In the genomic region with DNA sequence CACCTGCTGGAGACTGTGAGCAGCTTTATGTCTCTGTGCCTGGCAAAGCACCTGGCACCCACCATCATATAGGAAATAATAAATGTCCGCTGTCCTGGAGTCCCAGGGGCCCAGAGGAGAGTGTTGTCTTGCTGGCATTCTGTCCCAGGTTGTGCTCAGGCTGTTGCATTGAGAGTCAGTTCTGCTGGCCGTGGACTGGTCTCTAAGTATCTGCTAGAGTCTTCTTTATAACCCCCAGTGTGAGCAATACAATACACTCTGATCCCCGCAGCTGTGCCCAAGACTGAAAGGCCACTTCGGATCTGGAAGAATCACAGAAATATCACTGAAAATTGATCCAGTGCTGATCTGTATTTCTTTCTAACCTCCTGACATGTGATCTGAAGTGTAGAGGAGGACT, we compare ENCODE assay signal across 9 cellular contexts. TPM values are rescaled to one million over a fixed set of nuclear protein-coding genes. Genes with fewer than 3 reads are reported as not detected.
A peak's percentile ranks its signal among the peaks of the same experiment; 100 is the strongest.
DNase-seq lines count a peak whose midpoint lies in the region; ATAC-seq and TF ChIP-seq lines count a peak whose summit lies in the region.
"Had no signal": no experiment of that assay in that cellular context is flagged by ENCODE, and none has a peak within 500 bp of the region (broad histone marks: within the 10 kb centered on the region; RNA-seq: fewer than 3 reads in every experiment).

No MANE protein-coding gene starts in this region.

- no peak overlapping the region for H3K4me3 Mint-ChIP-seq in activated CD4-positive, alpha-beta memory T cell treated with anti-CD3 and anti-CD28 coated beads, Interleukin-2, amount 10 ng/mL, durations not matched to agents 7 days and 5 days

- POLR2A ChIA-PET in activated CD4-positive, alpha-beta memory T cell treated with anti-CD3 and anti-CD28 coated beads, Interleukin-2, amount 10 ng/mL, durations not matched to agents 7 days and 5 days (lab: Charles Lee): interaction anchor here (0.8 to 3.5 kb wide), 7 partner anchors 8 to 137 kb away, joined by 3 to 26 read pairs (median 6); partner anchors contain the start of genes HINT3 and NCOA7

- peaks cover 15% of the 10 kb centered on the region for H3K36me3 ChIP-seq in HUES48 (ENCODE audit: control insufficient read depth, insufficient read depth, low read length)
- peaks cover 8 to 36% (median 19%) of the 10 kb centered on the region in 3 donors for H3K36me3 ChIP-seq in skeletal muscle tissue (ENCODE audit: control insufficient read depth in 3 of 3, insufficient read depth in 3 of 3, low read length in 3 of 3)

- H3K4me3 ChIP-seq in HUES48 (ENCODE audit: low read depth, low read length): no peak overlapping the region
- H3K4me3 ChIP-seq in right cardiac atrium (ENCODE audit: low read length): no peak overlapping the region
- H3K4me3 ChIP-seq in skeletal muscle tissue (ENCODE audit: low read length in 3 of 3): peak overlapping the region in 1 of 3 donors; percentile 39

- no peak for DNase-seq in activated CD4-positive, alpha-beta memory T cell treated with anti-CD3 and anti-CD28 coated beads, Interleukin-2, amount 10 ng/mL, durations not matched to agents 7 days and 5 days
- no peak for DNase-seq in right cardiac atrium
- DNase-seq in stimulated activated naive CD4-positive, alpha-beta T cell (lab: John Stamatoyannopoulos, UW): no peak
- DNase-seq: anterior cingulate cortex had no signal

- peaks cover 68% of the 10 kb centered on the region for H3K36me3 Mint-ChIP-seq in activated CD4-positive, alpha-beta memory T cell treated with anti-CD3 and anti-CD28 coated beads, Interleukin-2, amount 10 ng/mL, durations not matched to agents 7 days and 5 days (ENCODE audit: low read depth)

- CTCF ChIA-PET in activated CD4-positive, alpha-beta memory T cell treated with anti-CD3 and anti-CD28 coated beads, Interleukin-2, amount 10 ng/mL, durations not matched to agents 7 days and 5 days (lab: Charles Lee): interaction anchor here (0.6 to 3.9 kb wide), 8 partner anchors 11 to 127 kb away, joined by 3 to 36 read pairs (median 4); partner anchors contain the start of genes HINT3 and NCOA7

- H3K27ac Mint-ChIP-seq in activated CD4-positive, alpha-beta memory T cell treated with anti-CD3 and anti-CD28 coated beads, Interleukin-2, amount 10 ng/mL, durations not matched to agents 7 days and 5 days: peak overlapping the region; percentile 82

- H3K9me3 ChIP-seq in HUES48 (ENCODE audit: control insufficient read depth, insufficient read depth, low read length) (no peaks in the 10 kb centered on the region), right cardiac atrium (ENCODE audit: control insufficient read depth, low read length) (no peaks in the 10 kb centered on the region), skeletal muscle tissue (ENCODE audit: control insufficient read depth in 3 of 3, low read length in 3 of 3) (no peaks in the 10 kb centered on the region)

- H3K27me3 ChIP-seq in HUES48 (ENCODE audit: control insufficient read depth, insufficient read depth, low read length) (no peaks in the 10 kb centered on the region), right cardiac atrium (ENCODE audit: control insufficient read depth, insufficient read depth) (no peaks in the 10 kb centered on the region), skeletal muscle tissue (ENCODE audit: control insufficient read depth in 3 of 3, insufficient read depth in 3 of 3, low read length in 3 of 3) (no peaks in the 10 kb centered on the region)

- TF ChIP-seq POLR2A in GM18505 (IDR thresholded peaks at IDR 0.05; ENCODE audit: borderline replicate concordance, extremely low read depth, insufficient read depth, insufficient read length): no peak

- no peaks in the 10 kb centered on the region for H3K9me3 Mint-ChIP-seq in activated CD4-positive, alpha-beta memory T cell treated with anti-CD3 and anti-CD28 coated beads, Interleukin-2, amount 10 ng/mL, durations not matched to agents 7 days and 5 days

- H3K4me1 Mint-ChIP-seq in activated CD4-positive, alpha-beta memory T cell treated with anti-CD3 and anti-CD28 coated beads, Interleukin-2, amount 10 ng/mL, durations not matched to agents 7 days and 5 days: peaks cover 39% of the 10 kb centered on the region

- H3K9ac ChIP-seq in HUES48 (ENCODE audit: low read depth, low read length) (no peak overlapping the region), skeletal muscle tissue (ENCODE audit: low read depth in 1 of 3, low read length in 3 of 3) (peak overlapping the region in 1 of 3 donors; percentile 57)

- intact Hi-C loops in right cardiac atrium (cut with DNase I): no loop called here

- peak; percentile 12 to 32 for ATAC-seq in right cardiac atrium
- no peak for ATAC-seq in GM18511 (IDR thresholded peaks at IDR 0.05; ENCODE audit: unreplicated experiment)
- no peak for ATAC-seq in GM18505 (IDR thresholded peaks at IDR 0.05; ENCODE audit: unreplicated experiment)
- no peak for ATAC-seq in HG03521 (IDR thresholded peaks at IDR 0.05; ENCODE audit: unreplicated experiment)

- H3K27ac ChIP-seq in HUES48 (ENCODE audit: low read depth, low read length): peak overlapping the region; percentile 37
- peak overlapping the region; percentile 23 for H3K27ac ChIP-seq in right cardiac atrium (ENCODE audit: low read length)
- peak overlapping the region; percentile 81 for H3K27ac ChIP-seq in skeletal muscle tissue (ENCODE audit: low read depth, low read length)

- WGBS in right cardiac atrium: 68% methylated on average over 4 of the region's 4 CpGs

- H3K4me1 ChIP-seq in HUES48 (ENCODE audit: control insufficient read depth, insufficient read depth, low read length) (peaks cover 23% of the 10 kb centered on the region), right cardiac atrium (ENCODE audit: control insufficient read depth, insufficient read depth, low read length) (no peaks in the 10 kb centered on the region), skeletal muscle tissue (ENCODE audit: control insufficient read depth in 3 of 3, insufficient read depth in 3 of 3, low read length in 3 of 3) (peaks cover 2 to 15% (median 6%) of the 10 kb centered on the region in 3 donors)

- H3K27me3 Mint-ChIP-seq in activated CD4-positive, alpha-beta memory T cell treated with anti-CD3 and anti-CD28 coated beads, Interleukin-2, amount 10 ng/mL, durations not matched to agents 7 days and 5 days: no peaks in the 10 kb centered on the region

RNA-seq across cellular contexts. Expression of gene HINT3, which starts 38.3 kb away (rescaled TPM):
- 10 to 100 TPM; 11.0 to 11.7 TPM for total RNA-seq in activated CD4-positive, alpha-beta memory T cell treated with anti-CD3 and anti-CD28 coated beads, Interleukin-2, amount 10 ng/mL, durations not matched to agents 7 days and 5 days
- total RNA-seq in right cardiac atrium (10 to 100 TPM; 27.4 to 31.0 (median 28.3) TPM), skeletal muscle tissue (18.8 TPM)
- 13.0 TPM for polyA plus RNA-seq in right cardiac atrium

Comparison
In these comparisons a context has a peak if more than half of its experiments do, and no peak if none do; other contexts are left out.
1. H3K27ac ChIP-seq: peak in every context shown above with its lines; median percentile 81 in skeletal muscle tissue; 37 in HUES48; 23 in right cardiac atrium.
2. ATAC-seq: peak in right cardiac atrium (2 of 2); none in GM18511 (single experiment), GM18505 (single experiment) and HG03521 (single experiment).